9 cellular contexts compared by ENCODE assay signal in genomic region chr13:25171517-25172302, GRCh38. TPM values are rescaled to one million over a fixed set of nuclear protein-coding genes. Genes with fewer than 3 reads are reported as not detected.
A peak's percentile ranks its signal among the peaks of the same experiment; 100 is the strongest.
DNase-seq lines count a peak whose midpoint lies in the region; ATAC-seq, FAIRE-seq and TF ChIP-seq lines count a peak whose summit lies in the region.
"Had no signal": no experiment of that assay in that cellular context is flagged by ENCODE, and none has a peak within 500 bp of the region (broad histone marks: within the 10 kb centered on the region; RNA-seq: fewer than 3 reads in every experiment).

Gene AMER2, minus strand, starts transcription at chr13:25172288. Its CDS starts 669 bp downstream, at chr13:25171619.

- no peak for FAIRE-seq in D721Med (lab: Jason Lieb, UNC)

- TF ChIP-seq CTCF in D721Med (IDR thresholded peaks at IDR 0.05; ENCODE audit: insufficient read depth, missing control alignments), result no peak
- no peak for TF ChIP-seq CTCF in astrocyte of the cerebellum (IDR thresholded peaks at IDR 0.05; ENCODE audit: low read depth, low read length, missing control alignments)

- DNase-seq in D721Med (ENCODE audit: insufficient read length, low spot score) (peak; percentile 56), M059J (ENCODE audit: low read depth) (peak; percentile 1), astrocyte of the cerebellum (ENCODE audit: low read depth) (no peak), immature natural killer cell (no peak), COLO829 (ENCODE audit: low spot score) (no peak)

- peak within 1 kb of the TSS in 3 of 5 donors; percentile 7 to 40 (median 23) for H3K4me3 Mint-ChIP-seq in immature natural killer cell
- peak within 1 kb of the TSS; percentile 63 for H3K4me3 Mint-ChIP-seq in stimulated activated naive CD8-positive, alpha-beta T cell treated with anti-CD3 and anti-CD28 coated beads, Interleukin-15, Interleukin-2, amounts not matched to agents 100 ng/mL and 50 ng/mL, for 24 hours

- peaks cover 15 to 34% (median 24%) of the 10 kb centered on the region in 3 donors for H3K27me3 Mint-ChIP-seq in immature natural killer cell (ENCODE audit: low read depth in 3 of 3)
- peaks cover 84% of the 10 kb centered on the region for H3K27me3 Mint-ChIP-seq in stimulated activated naive CD8-positive, alpha-beta T cell treated with anti-CD3 and anti-CD28 coated beads, Interleukin-15, Interleukin-2, amounts not matched to agents 100 ng/mL and 50 ng/mL, for 24 hours

- peaks cover 0 to 4% (median 0%) of the 10 kb centered on the region in 3 donors for H3K36me3 Mint-ChIP-seq in immature natural killer cell
- no peaks in the 10 kb centered on the region for H3K36me3 Mint-ChIP-seq in stimulated activated naive CD8-positive, alpha-beta T cell treated with anti-CD3 and anti-CD28 coated beads, Interleukin-15, Interleukin-2, amounts not matched to agents 100 ng/mL and 50 ng/mL, for 24 hours (ENCODE audit: low read depth)

- peaks cover 6 to 8% of the 10 kb centered on the region in 2 donors for H3K4me1 Mint-ChIP-seq in immature natural killer cell
- peaks cover 12% of the 10 kb centered on the region for H3K4me1 Mint-ChIP-seq in stimulated activated naive CD8-positive, alpha-beta T cell treated with anti-CD3 and anti-CD28 coated beads, Interleukin-15, Interleukin-2, amounts not matched to agents 100 ng/mL and 50 ng/mL, for 24 hours (ENCODE audit: low read depth)

- H3K9me3 Mint-ChIP-seq in immature natural killer cell, result no peaks in the 10 kb centered on the region
- H3K9me3 Mint-ChIP-seq in stimulated activated naive CD8-positive, alpha-beta T cell treated with anti-CD3 and anti-CD28 coated beads, Interleukin-15, Interleukin-2, amounts not matched to agents 100 ng/mL and 50 ng/mL, for 24 hours, result no peaks in the 10 kb centered on the region

- H3K27ac Mint-ChIP-seq in immature natural killer cell, result no peak within 1 kb of the TSS
- no peak within 1 kb of the TSS for H3K27ac Mint-ChIP-seq in stimulated activated naive CD8-positive, alpha-beta T cell treated with anti-CD3 and anti-CD28 coated beads, Interleukin-15, Interleukin-2, amounts not matched to agents 100 ng/mL and 50 ng/mL, for 24 hours

- in situ Hi-C loops in astrocyte of the cerebellum (cut with HindIII; ENCODE audit: low sequenced_read_pairs), result no loop called here

- ATAC-seq in HG03457 (IDR thresholded peaks at IDR 0.05; ENCODE audit: unreplicated experiment) (no peak), GM21529 (IDR thresholded peaks at IDR 0.05; ENCODE audit: unreplicated experiment) (no peak)

- H3K4me3 ChIP-seq in astrocyte of the cerebellum (ENCODE audit: low read depth, low read length), result peak within 1 kb of the TSS; percentile 41

RNA-seq across cellular contexts. Expression of gene AMER2, which starts in this region (rescaled TPM):
- not detected in 2 replicates for total RNA-seq in M059J (2014; rRNA removed; shearing (Covaris generic))
- polyA plus RNA-seq in immature natural killer cell, result not detected
- total RNA-seq: HT1080 had no signal

Comparison
In these comparisons a context has a peak if more than half of its experiments do, and no peak if none do; other contexts are left out.
1. Peak in DNase-seq in M059J; RNA of the gene not detected or under 1 TPM.